Comparison of ENCODE assay signal across 20 cellular contexts in genomic region chr20:44248420-44248759, GRCh38. TPM values are rescaled to one million over a fixed set of nuclear protein-coding genes. Genes with fewer than 3 reads are reported as not detected.
"Had no signal": no experiment of that assay in that cellular context is flagged by ENCODE, and none has a peak within 500 bp of the region (broad histone marks: within the 10 kb centered on the region; RNA-seq: fewer than 3 reads in every experiment).

No MANE protein-coding gene starts in this region.

- H3K4me3 ChIP-seq: gastrocnemius medialis, spleen had no signal

- H3K36me3 Mint-ChIP-seq: natural killer cell treated with Interleukin-12 subunit alpha and Interleukin-12 subunit beta and Interleukin-15 and Interleukin-18, amount 100 ng/mL, for 72 hours had no signal

- H3K4me1 Mint-ChIP-seq: memory B cell had no signal

- H3K36me3 ChIP-seq: brain microvascular endothelial cell, esophagus muscularis mucosa, gastrocnemius medialis, spleen had no signal

- H3K9me3 ChIP-seq: esophagus muscularis mucosa, gastrocnemius medialis, spleen had no signal

- DNase-seq: activated CD4-positive, alpha-beta T cell treated with anti-CD3 and anti-CD28 coated beads, Interleukin-2, amount 50 U/mL, for 4 hours; aorta; effector CD8-positive, alpha-beta T cell; gastrocnemius medialis; left colon; spleen; stimulated activated naive CD4-positive, alpha-beta T cell treated with Interleukin-2 at 50 U/mL for 16 hours had no signal

- H3K4me3 Mint-ChIP-seq: activated T-cell treated with anti-CD3 and anti-CD28 coated beads, Interleukin-2, amount 50 U/mL, for 24 hours; activated T-helper 17 cell treated with anti-CD3 and anti-CD28 coated beads, Interleukin-2, amount 50 U/mL, for 72 hours; dendritic cell treated with granulocyte-macrophage colony-stimulating factor and Interleukin-4, amounts not matched to agents 40 ng/mL and 50 ng/mL, for 4 days; memory B cell; natural killer cell treated with Interleukin-12 subunit alpha and Interleukin-12 subunit beta and Interleukin-15 and Interleukin-18, amount 100 ng/mL, for 72 hours; T-helper 2 cell treated with Interferon-gamma antibody and Interleukin-4, amounts not matched to agents 5 μg/mL and 100 μg/mL, for 36 hours had no signal

- H3K9me3 Mint-ChIP-seq: activated naive CD4-positive, alpha-beta T cell treated with anti-CD3 and anti-CD28 coated beads, Interleukin-2, amount 50 U/mL, for 72 hours; activated T-cell treated with anti-CD3 and anti-CD28 coated beads, Interleukin-2, amount 50 U/mL, for 24 hours; activated T-helper 17 cell treated with anti-CD3 and anti-CD28 coated beads, Interleukin-2, amount 50 U/mL, for 72 hours; dendritic cell treated with granulocyte-macrophage colony-stimulating factor and Interleukin-4, amounts not matched to agents 40 ng/mL and 50 ng/mL, for 4 days; natural killer cell treated with Interleukin-12 subunit alpha and Interleukin-12 subunit beta and Interleukin-15 and Interleukin-18, amount 100 ng/mL, for 72 hours; T-cell; T-helper 2 cell treated with Interferon-gamma antibody and Interleukin-4, amounts not matched to agents 5 μg/mL and 100 μg/mL, for 36 hours had no signal

- H3K27ac ChIP-seq: brain microvascular endothelial cell, esophagus muscularis mucosa, gastrocnemius medialis, spleen had no signal

- H3K27ac Mint-ChIP-seq: activated naive CD4-positive, alpha-beta T cell treated with anti-CD3 and anti-CD28 coated beads, Interleukin-2, amount 50 U/mL, for 72 hours; activated T-cell treated with anti-CD3 and anti-CD28 coated beads, Interleukin-2, amount 50 U/mL, for 24 hours; activated T-helper 17 cell treated with anti-CD3 and anti-CD28 coated beads, Interleukin-2, amount 50 U/mL, for 72 hours; dendritic cell treated with granulocyte-macrophage colony-stimulating factor and Interleukin-4, amounts not matched to agents 40 ng/mL and 50 ng/mL, for 4 days; memory B cell; natural killer cell treated with Interleukin-12 subunit alpha and Interleukin-12 subunit beta and Interleukin-15 and Interleukin-18, amount 100 ng/mL, for 72 hours; progenitor cell of endocrine pancreas; T-cell; T-helper 2 cell treated with Interferon-gamma antibody and Interleukin-4, amounts not matched to agents 5 μg/mL and 100 μg/mL, for 36 hours had no signal

- ATAC-seq: activated T-helper 17 cell treated with anti-CD3 and anti-CD28 coated beads, Interleukin-2, amount 50 U/mL, for 72 hours; gastrocnemius medialis; left colon; T-cell had no signal

RNA-seq across cellular contexts. Expression of gene GDAP1L1, which starts 1.3 kb away (rescaled TPM):
- total RNA-seq: activated naive CD4-positive, alpha-beta T cell treated with anti-CD3 and anti-CD28 coated beads, Interleukin-2, amount 50 U/mL, for 72 hours; activated T-helper 17 cell treated with anti-CD3 and anti-CD28 coated beads, Interleukin-2, amount 50 U/mL, for 72 hours; aorta; endothelial cell of umbilical vein; gastrocnemius medialis; left colon; natural killer cell treated with Interleukin-12 subunit alpha and Interleukin-12 subunit beta and Interleukin-15 and Interleukin-18, amount 100 ng/mL, for 72 hours; omental fat pad; spleen; T-cell had no signal
- polyA plus RNA-seq: aorta, endothelial cell of umbilical vein, spleen had no signal
